ENCODE assay signal across 1 cellular context in genomic region chr2:239138610-239139009, GRCh38.
TF ChIP-seq lines count a peak whose summit lies in the region.

No MANE protein-coding gene starts in this region.

TF ChIP-seq in GM23338, 12 proteins besides CTCF, POLR2A, EP300 and RAD21 (continued from another document):
- TF ChIP-seq ZNF462 (CRISPR knock-in tag; IDR thresholded peaks at IDR 0.05): no peak
- TF ChIP-seq EZH2 (IDR thresholded peaks at IDR 0.05; ENCODE audit: low read depth, unreplicated experiment): no peak
- no peak for TF ChIP-seq REST (IDR thresholded peaks at IDR 0.05; ENCODE audit: unreplicated experiment)
- no peak for TF ChIP-seq CREB1 (CRISPR knock-in tag; IDR thresholded peaks at IDR 0.05; ENCODE audit: low read depth)
- no peak for TF ChIP-seq ZNF331 (CRISPR knock-in tag; IDR thresholded peaks at IDR 0.05; ENCODE audit: low read depth)
